11 cellular contexts compared by ENCODE assay signal in genomic region chr4:76987153-76987562, GRCh38. TPM values are rescaled to one million over a fixed set of nuclear protein-coding genes. Genes with fewer than 3 reads are reported as not detected.
DNase-seq lines count a peak whose midpoint lies in the region; ATAC-seq, FAIRE-seq and TF ChIP-seq lines count a peak whose summit lies in the region.
"Had no signal": no experiment of that assay in that cellular context is flagged by ENCODE, and none has a peak within 500 bp of the region (broad histone marks: within the 10 kb centered on the region; RNA-seq: fewer than 3 reads in every experiment).

No MANE protein-coding gene starts in this region.

- TF ChIP-seq CTCF in progenitor cell of endocrine pancreas (IDR thresholded peaks at IDR 0.05; ENCODE audit: unreplicated experiment) (no peak), GM10266 (IDR thresholded peaks at IDR 0.05; ENCODE audit: control insufficient read depth, insufficient read depth, low read depth, missing control alignments) (no peak)

- DNase-seq in EL (peak; percentile 97), SJCRH30 (no peak), fibroblast of the conjunctiva (ENCODE audit: low read depth) (peak; percentile 92), progenitor cell of endocrine pancreas (ENCODE audit: low spot score, unreplicated experiment) (no peak), GM10266 (ENCODE audit: extremely low spot score) (no peak), HTR-8/SVneo (ENCODE audit: insufficient read length, low spot score) (no peak), NCI-H526 (lab: John Stamatoyannopoulos, UW) (no peak)
- DNase-seq: NCI-H1105, RPMI8226 had no signal

- H3K4me3 ChIP-seq in SJCRH30: no peak overlapping the region

- H3K27me3 Mint-ChIP-seq in progenitor cell of endocrine pancreas: no peaks in the 10 kb centered on the region

- H3K27me3 ChIP-seq in SJCRH30: no peaks in the 10 kb centered on the region

- peak overlapping the region; percentile 73 for H3K27ac Mint-ChIP-seq in progenitor cell of endocrine pancreas
- H3K27ac Mint-ChIP-seq: dendritic cell treated with granulocyte-macrophage colony-stimulating factor and Interleukin-4, amounts not matched to agents 40 ng/mL and 50 ng/mL, for 4 days had no signal

- H3K4me1 ChIP-seq in SJCRH30: peaks cover 70% of the 10 kb centered on the region

- no peak for FAIRE-seq in HTR-8/SVneo (lab: Jason Lieb, UNC)

- peaks cover 39% of the 10 kb centered on the region for H3K4me1 Mint-ChIP-seq in progenitor cell of endocrine pancreas (ENCODE audit: low read depth)

- H3K27ac ChIP-seq in SJCRH30: peak overlapping the region; percentile 58

- H3K9me3 ChIP-seq in SJCRH30 (replicated peaks): no peaks in the 10 kb centered on the region; the same call in 1 of the 2 replicates

- H3K36me3 ChIP-seq in SJCRH30: peaks cover 10% of the 10 kb centered on the region

- peaks cover 6% of the 10 kb centered on the region for H3K36me3 Mint-ChIP-seq in progenitor cell of endocrine pancreas (ENCODE audit: insufficient read depth)

- no peak for ATAC-seq in GM21717 (IDR thresholded peaks at IDR 0.05; ENCODE audit: unreplicated experiment)

- no peak overlapping the region for H3K4me3 Mint-ChIP-seq in progenitor cell of endocrine pancreas (ENCODE audit: low read depth)
- H3K4me3 Mint-ChIP-seq: dendritic cell treated with granulocyte-macrophage colony-stimulating factor and Interleukin-4, amounts not matched to agents 40 ng/mL and 50 ng/mL, for 4 days had no signal

- peaks cover 7% of the 10 kb centered on the region for H3K9me3 Mint-ChIP-seq in progenitor cell of endocrine pancreas (ENCODE audit: low read depth)

RNA-seq across cellular contexts. Expression of gene SEPTIN11, which starts 37.6 kb away (rescaled TPM):
- 281 and 294 TPM in 2 replicates for total RNA-seq in SJCRH30 (2014; rRNA removed; shearing (Covaris generic))
- total RNA-seq in progenitor cell of endocrine pancreas: 80.4 and 84.1 TPM in 2 replicates

Comparison
In these comparisons a context has a peak if more than half of its experiments do, and no peak if none do; other contexts are left out.
1. DNase-seq: peak in EL (single experiment) and fibroblast of the conjunctiva (single experiment); none in SJCRH30 (0 of 2), progenitor cell of endocrine pancreas (single experiment), GM10266 (single experiment), HTR-8/SVneo (single experiment) and NCI-H526 (0 of 2).